In genomic region chr20:44910690-44911262, GRCh38 we compare ENCODE assay signal across 8 cellular contexts. TPM values are rescaled to one million over a fixed set of nuclear protein-coding genes. Genes with fewer than 3 reads are reported as not detected.
DNase-seq lines count a peak whose midpoint lies in the region; ATAC-seq and TF ChIP-seq lines count a peak whose summit lies in the region.

No MANE protein-coding gene starts in this region.

- no peak overlapping the region for H3K27ac ChIP-seq in foreskin keratinocyte

- TF ChIP-seq CTCF in foreskin keratinocyte (conservative IDR thresholded peaks at IDR 0.05): no peak

- no peak overlapping the region for H3K27ac Mint-ChIP-seq in T-helper 17 cell
- peak overlapping the region; percentile 95 for H3K27ac Mint-ChIP-seq in stimulated activated naive CD8-positive, alpha-beta T cell treated with anti-CD3 and anti-CD28 coated beads, Interleukin-15, amount 100 ng/mL, for 72 hours

- no peaks in the 10 kb centered on the region for H3K9me3 Mint-ChIP-seq in stimulated activated naive CD8-positive, alpha-beta T cell treated with anti-CD3 and anti-CD28 coated beads, Interleukin-15, amount 100 ng/mL, for 72 hours

- H3K27me3 Mint-ChIP-seq in T-helper 17 cell: no peaks in the 10 kb centered on the region
- no peaks in the 10 kb centered on the region for H3K27me3 Mint-ChIP-seq in stimulated activated naive CD8-positive, alpha-beta T cell treated with anti-CD3 and anti-CD28 coated beads, Interleukin-15, amount 100 ng/mL, for 72 hours

- H3K9me3 ChIP-seq in T-helper 17 cell (ENCODE audit: control insufficient read depth, low read length, poor library complexity, severe bottlenecking): no peaks in the 10 kb centered on the region

- peak overlapping the region; percentile 84 for H3K4me3 Mint-ChIP-seq in T-helper 17 cell
- peak overlapping the region; percentile 91 to 95 for H3K4me3 Mint-ChIP-seq in stimulated activated naive CD8-positive, alpha-beta T cell treated with anti-CD3 and anti-CD28 coated beads, Interleukin-15, amount 100 ng/mL, for 72 hours

- H3K4me1 Mint-ChIP-seq in T-helper 17 cell: peaks cover 23% of the 10 kb centered on the region
- peaks cover 45% of the 10 kb centered on the region for H3K4me1 Mint-ChIP-seq in stimulated activated naive CD8-positive, alpha-beta T cell treated with anti-CD3 and anti-CD28 coated beads, Interleukin-15, amount 100 ng/mL, for 72 hours

- no peak for ATAC-seq in T-helper 17 cell
- ATAC-seq in foreskin keratinocyte: peak; percentile 38
- no peak for ATAC-seq in stimulated activated naive CD8-positive, alpha-beta T cell treated with anti-CD3 and anti-CD28 coated beads, Interleukin-15, amount 100 ng/mL, for 72 hours
- ATAC-seq in HG03439 (IDR thresholded peaks at IDR 0.05; ENCODE audit: unreplicated experiment): no peak

- no peaks in the 10 kb centered on the region for H3K27me3 ChIP-seq in foreskin keratinocyte

- peaks cover 2% of the 10 kb centered on the region for H3K36me3 Mint-ChIP-seq in T-helper 17 cell (ENCODE audit: low read depth)

- peaks cover 8% of the 10 kb centered on the region for H3K4me1 ChIP-seq in foreskin keratinocyte

- DNase-seq in NCI-H748 (lab: John Stamatoyannopoulos, UW; ENCODE audit: unreplicated experiment) (peak; percentile 24), NCI-H748 treated with DMSO at 0.1 percent for 48 hours (lab: John Stamatoyannopoulos, UW) (no peak), T-helper 17 cell (no peak), foreskin keratinocyte (peak in 1 of 2 donors; percentile 20), SK-N-DZ (ENCODE audit: low spot score) (no peak), NCI-H2029 (lab: John Stamatoyannopoulos, UW) (no peak)
- peak; percentile 20 to 25 for DNase-seq in stimulated activated naive CD8-positive, alpha-beta T cell treated with anti-CD3 and anti-CD28 coated beads, Interleukin-15, amount 100 ng/mL, for 72 hours

RNA-seq across cellular contexts. Expression of gene PABPC1L, which starts 0.9 kb away (rescaled TPM):
- total RNA-seq in T-helper 17 cell (10 to 100 TPM; 37.5 to 60.3 TPM), foreskin keratinocyte (14.1 and 15.9 TPM in 2 replicates)
- 12.6 and 13.8 TPM in 2 replicates for polyA plus RNA-seq in foreskin keratinocyte
- 14.1 and 21.6 TPM in 2 replicates for polyA plus RNA-seq in SK-N-DZ (2014; cell fraction: cytosol; rRNA removed)
- polyA plus RNA-seq in SK-N-DZ (2014; cell fraction: nucleus; rRNA removed): 68.0 and 143 TPM in 2 replicates

RNA-seq across cellular contexts. Expression of gene YWHAB, which starts 25.3 kb away (rescaled TPM):
- 100 to 1,000 TPM; 171 to 176 TPM for total RNA-seq in T-helper 17 cell
- 213 and 216 TPM in 2 replicates for total RNA-seq in foreskin keratinocyte
- polyA plus RNA-seq in foreskin keratinocyte: 177 and 188 TPM in 2 replicates
- 96.0 and 100 TPM in 2 replicates for polyA plus RNA-seq in SK-N-DZ (2014; cell fraction: cytosol; rRNA removed)
- polyA plus RNA-seq in SK-N-DZ (2014; cell fraction: nucleus; rRNA removed): 47.7 and 70.9 TPM in 2 replicates

RNA-seq across cellular contexts. Expression of gene TOMM34, which starts 49.4 kb away (rescaled TPM):
- 1 to 10 TPM; 9.1 to 9.2 TPM for total RNA-seq in T-helper 17 cell
- total RNA-seq in foreskin keratinocyte: 51.1 and 53.5 TPM in 2 replicates
- polyA plus RNA-seq in foreskin keratinocyte: 53.1 and 57.7 TPM in 2 replicates
- polyA plus RNA-seq in SK-N-DZ (2014; cell fraction: cytosol; rRNA removed): 77.3 and 88.2 TPM in 2 replicates
- 42.9 and 44.3 TPM in 2 replicates for polyA plus RNA-seq in SK-N-DZ (2014; cell fraction: nucleus; rRNA removed)

RNA-seq across cellular contexts. Expression of gene STK4, which starts 55.5 kb away (rescaled TPM):
- total RNA-seq in T-helper 17 cell (100 to 1,000 TPM; 271 to 280 TPM), foreskin keratinocyte (31.1 and 32.0 TPM in 2 replicates)
- 5.8 and 6.8 TPM in 2 replicates for polyA plus RNA-seq in foreskin keratinocyte
- polyA plus RNA-seq in SK-N-DZ (2014; cell fraction: cytosol; rRNA removed): 27.6 and 29.1 TPM in 2 replicates
- 17.6 and 28.1 TPM in 2 replicates for polyA plus RNA-seq in SK-N-DZ (2014; cell fraction: nucleus; rRNA removed)

Comparison
In these comparisons a context has a peak if more than half of its experiments do, and no peak if none do; other contexts are left out.
1. DNase-seq: peak in NCI-H748 (single experiment) and stimulated activated naive CD8-positive, alpha-beta T cell treated with anti-CD3 and anti-CD28 coated beads, Interleukin-15, amount 100 ng/mL, for 72 hours (2 of 2); none in NCI-H748 treated with DMSO at 0.1 percent for 48 hours (single experiment), T-helper 17 cell (0 of 3), SK-N-DZ (single experiment) and NCI-H2029 (single experiment).